ENCODE assay signal across 9 cellular contexts in the genomic region with DNA sequence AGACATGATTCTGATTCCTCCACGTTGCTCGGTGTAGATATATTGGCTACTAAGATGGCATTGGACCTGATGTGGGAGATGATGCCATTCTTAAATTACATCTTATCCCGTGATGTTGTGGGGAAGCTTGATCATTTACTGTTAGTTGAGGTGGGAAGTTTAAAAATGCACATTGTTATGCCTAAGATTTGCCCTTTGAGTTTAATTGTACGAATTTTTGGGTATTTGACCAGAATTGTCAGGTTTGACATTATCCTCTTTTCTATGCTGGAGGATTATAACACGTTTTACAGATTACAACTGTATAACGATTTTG. TPM values are rescaled to one million over a fixed set of nuclear protein-coding genes. Genes with fewer than 3 reads are reported as not detected.
DNase-seq lines count a peak whose midpoint lies in the region; ATAC-seq and TF ChIP-seq lines count a peak whose summit lies in the region.
"Had no signal": no experiment of that assay in that cellular context is flagged by ENCODE, and none has a peak within 500 bp of the region (broad histone marks: within the 10 kb centered on the region; RNA-seq: fewer than 3 reads in every experiment).

No MANE protein-coding gene starts in this region.

- peaks cover under 1% of the 10 kb centered on the region; the same call in 1 of the 2 replicates for H3K36me3 ChIP-seq in GM23338 (ENCODE audit: insufficient read depth)
- no peaks in the 10 kb centered on the region for H3K36me3 ChIP-seq in gastroesophageal sphincter
- peaks cover 5% of the 10 kb centered on the region for H3K36me3 ChIP-seq in skeletal muscle satellite cell (ENCODE audit: insufficient read depth, low read length)

- H3K9ac ChIP-seq in skeletal muscle satellite cell (ENCODE audit: low read depth, low read length) = peak overlapping the region; percentile 93

- TF ChIP-seq EP300 in gastroesophageal sphincter (IDR thresholded peaks at IDR 0.05) = no peak

- POLR2A ChIA-PET in WTC11 (lab: Charles Lee) = no interaction called here

- H3K9me3 ChIP-seq in gastroesophageal sphincter (no peaks in the 10 kb centered on the region), skeletal muscle satellite cell (replicated peaks; ENCODE audit: low read length) (no peaks in the 10 kb centered on the region)

- peaks cover 22% of the 10 kb centered on the region; the same call in 1 of the 2 replicates for H3F3A ChIP-seq in GM23338 (replicated peaks; ENCODE audit: low read depth)

- H3K27ac ChIP-seq in GM23338 (ENCODE audit: low read depth) (no peak overlapping the region), gastroesophageal sphincter (peak overlapping the region; percentile 94 to 99 (median 98))

- H3K36me3 Mint-ChIP-seq in GM23338 (ENCODE audit: low read depth) (peaks cover 12% of the 10 kb centered on the region; the same call in 2 of the 3 replicates), WTC11 (peaks cover 2% of the 10 kb centered on the region; the same call in 1 of the 2 replicates)

- H3K27me3 ChIP-seq in GM23338 (ENCODE audit: insufficient read depth) = no peaks in the 10 kb centered on the region
- H3K27me3 ChIP-seq in gastroesophageal sphincter = no peaks in the 10 kb centered on the region
- no peaks in the 10 kb centered on the region for H3K27me3 ChIP-seq in skeletal muscle satellite cell (ENCODE audit: control insufficient read depth, insufficient read depth, low read length)

- H3K27me3 Mint-ChIP-seq in GM23338 (ENCODE audit: insufficient read depth, low read depth, poor library complexity) = peaks cover 6% of the 10 kb centered on the region
- H3K27me3 Mint-ChIP-seq in WTC11 (ENCODE audit: low read depth) = no peaks in the 10 kb centered on the region

- H3K79me2 ChIP-seq in GM23338 (replicated peaks; ENCODE audit: insufficient read depth) = peaks cover 60% of the 10 kb centered on the region

- DNase-seq in GM23338 (ENCODE audit: low spot score) (no peak), WTC11 (ENCODE audit: low spot score) (no peak), NCI-H1436 treated with DMSO at 0.1 percent for 48 hours (lab: John Stamatoyannopoulos, UW) (no peak)
- DNase-seq in activated CD4-positive, CD25-positive, alpha-beta regulatory T cell treated with anti-CD3 and anti-CD28 coated beads, Interleukin-2, amount 50 U/mL, for 72 hours = no peak
- DNase-seq: GOT3 had no signal

- H3K4me1 Mint-ChIP-seq in GM23338 (peaks cover 50% of the 10 kb centered on the region), WTC11 (peaks cover 50% of the 10 kb centered on the region)

- H3K27ac Mint-ChIP-seq in GM23338 (no peak overlapping the region), WTC11 (peak overlapping the region; percentile 93; the same call in 1 of the 2 replicates)

- CTCF ChIA-PET in WTC11 (lab: Charles Lee) = interaction anchor here (0.5 to 2.9 kb wide), 3 partner anchors 26 to 726 kb away, joined by 3 to 20 read pairs (median 4); no protein-coding TSS in a partner anchor

- TF ChIP-seq CTCF in GM23338 (conservative IDR thresholded peaks at IDR 0.05; ENCODE audit: low read depth in 2 of 2) (no peak), WTC11 (IDR thresholded peaks at IDR 0.05) (no peak), gastroesophageal sphincter (IDR thresholded peaks at IDR 0.05) (no peak)

- H3K9me3 Mint-ChIP-seq in GM23338 = no peaks in the 10 kb centered on the region
- H3K9me3 Mint-ChIP-seq in WTC11 = no peaks in the 10 kb centered on the region

- H4K20me1 ChIP-seq in GM23338 (replicated peaks; ENCODE audit: insufficient read depth) = peaks cover 38% of the 10 kb centered on the region

- H3K4me3 ChIP-seq in GM23338 (peak overlapping the region; percentile 95), gastroesophageal sphincter (peak overlapping the region; percentile 58 to 82), skeletal muscle satellite cell (ENCODE audit: low read length) (peak overlapping the region; percentile 88)

- H3K4me3 Mint-ChIP-seq in GM23338 (peak overlapping the region; percentile 98), WTC11 (peak overlapping the region; percentile 98)

- ATAC-seq in GM23338 (no peak), WTC11 (no peak), gastroesophageal sphincter (no peak), GM18520 (IDR thresholded peaks at IDR 0.05; ENCODE audit: unreplicated experiment) (no peak), HG03565 (IDR thresholded peaks at IDR 0.05; ENCODE audit: unreplicated experiment) (no peak)

- H3K4me2 ChIP-seq in GM23338 = peak overlapping the region; percentile 95
- peak overlapping the region; percentile 89 for H3K4me2 ChIP-seq in skeletal muscle satellite cell (ENCODE audit: low read length)

- WGBS in gastroesophageal sphincter (ENCODE audit: low coverage in 1 of 2), 2 donors = 0 to 3% methylated on average over 1 to 6 of the region's 6 CpGs

- peaks cover 50% of the 10 kb centered on the region for H3K4me1 ChIP-seq in GM23338 (ENCODE audit: insufficient read depth)
- H3K4me1 ChIP-seq in gastroesophageal sphincter = peaks cover 0 to 75% (median 16%) of the 10 kb centered on the region in 3 donors
- H3K4me1 ChIP-seq in skeletal muscle satellite cell (ENCODE audit: control insufficient read depth, insufficient read depth, low read length) = peaks cover 38% of the 10 kb centered on the region

- TF ChIP-seq POLR2A in gastroesophageal sphincter (IDR thresholded peaks at IDR 0.05) = no peak

- no peaks in the 10 kb centered on the region for H3K9me2 ChIP-seq in GM23338 (ENCODE audit: insufficient read depth)

- no peak overlapping the region for H2AFZ ChIP-seq in GM23338

TF ChIP-seq in WTC11, 78 proteins besides CTCF, POLR2A, EP300 and RAD21 (continues in another document):
- TF ChIP-seq, protein P1, sequence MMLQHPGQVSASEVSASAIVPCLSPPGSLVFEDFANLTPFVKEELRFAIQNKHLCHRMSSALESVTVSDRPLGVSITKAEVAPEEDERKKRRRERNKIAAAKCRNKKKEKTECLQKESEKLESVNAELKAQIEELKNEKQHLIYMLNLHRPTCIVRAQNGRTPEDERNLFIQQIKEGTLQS (CRISPR knock-in tag; conservative IDR thresholded peaks at IDR 0.05) = no peak
- no peak for TF ChIP-seq EMX1 (CRISPR knock-in tag; IDR thresholded peaks at IDR 0.05)
- no peak for TF ChIP-seq FOXJ3 (CRISPR knock-in tag; IDR thresholded peaks at IDR 0.05; ENCODE audit: borderline replicate concordance)
- no peak for TF ChIP-seq GTF2I (CRISPR knock-in tag; conservative IDR thresholded peaks at IDR 0.05)
- TF ChIP-seq, protein P2, sequence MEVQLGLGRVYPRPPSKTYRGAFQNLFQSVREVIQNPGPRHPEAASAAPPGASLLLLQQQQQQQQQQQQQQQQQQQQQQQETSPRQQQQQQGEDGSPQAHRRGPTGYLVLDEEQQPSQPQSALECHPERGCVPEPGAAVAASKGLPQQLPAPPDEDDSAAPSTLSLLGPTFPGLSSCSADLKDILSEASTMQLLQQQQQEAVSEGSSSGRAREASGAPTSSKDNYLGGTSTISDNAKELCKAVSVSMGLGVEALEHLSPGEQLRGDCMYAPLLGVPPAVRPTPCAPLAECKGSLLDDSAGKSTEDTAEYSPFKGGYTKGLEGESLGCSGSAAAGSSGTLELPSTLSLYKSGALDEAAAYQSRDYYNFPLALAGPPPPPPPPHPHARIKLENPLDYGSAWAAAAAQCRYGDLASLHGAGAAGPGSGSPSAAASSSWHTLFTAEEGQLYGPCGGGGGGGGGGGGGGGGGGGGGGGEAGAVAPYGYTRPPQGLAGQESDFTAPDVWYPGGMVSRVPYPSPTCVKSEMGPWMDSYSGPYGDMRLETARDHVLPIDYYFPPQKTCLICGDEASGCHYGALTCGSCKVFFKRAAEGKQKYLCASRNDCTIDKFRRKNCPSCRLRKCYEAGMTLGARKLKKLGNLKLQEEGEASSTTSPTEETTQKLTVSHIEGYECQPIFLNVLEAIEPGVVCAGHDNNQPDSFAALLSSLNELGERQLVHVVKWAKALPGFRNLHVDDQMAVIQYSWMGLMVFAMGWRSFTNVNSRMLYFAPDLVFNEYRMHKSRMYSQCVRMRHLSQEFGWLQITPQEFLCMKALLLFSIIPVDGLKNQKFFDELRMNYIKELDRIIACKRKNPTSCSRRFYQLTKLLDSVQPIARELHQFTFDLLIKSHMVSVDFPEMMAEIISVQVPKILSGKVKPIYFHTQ (CRISPR knock-in tag; IDR thresholded peaks at IDR 0.05) = no peak
- no peak for TF ChIP-seq ZNF263 (CRISPR knock-in tag; IDR thresholded peaks at IDR 0.05; ENCODE audit: low read depth)
- TF ChIP-seq, protein P3, sequence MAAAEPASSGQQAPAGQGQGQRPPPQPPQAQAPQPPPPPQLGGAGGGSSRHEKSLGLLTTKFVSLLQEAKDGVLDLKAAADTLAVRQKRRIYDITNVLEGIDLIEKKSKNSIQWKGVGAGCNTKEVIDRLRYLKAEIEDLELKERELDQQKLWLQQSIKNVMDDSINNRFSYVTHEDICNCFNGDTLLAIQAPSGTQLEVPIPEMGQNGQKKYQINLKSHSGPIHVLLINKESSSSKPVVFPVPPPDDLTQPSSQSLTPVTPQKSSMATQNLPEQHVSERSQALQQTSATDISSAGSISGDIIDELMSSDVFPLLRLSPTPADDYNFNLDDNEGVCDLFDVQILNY (CRISPR knock-in tag; IDR thresholded peaks at IDR 0.05) = no peak
- no peak for TF ChIP-seq ZNF232 (CRISPR knock-in tag; IDR thresholded peaks at IDR 0.05)
- TF ChIP-seq, protein P4, sequence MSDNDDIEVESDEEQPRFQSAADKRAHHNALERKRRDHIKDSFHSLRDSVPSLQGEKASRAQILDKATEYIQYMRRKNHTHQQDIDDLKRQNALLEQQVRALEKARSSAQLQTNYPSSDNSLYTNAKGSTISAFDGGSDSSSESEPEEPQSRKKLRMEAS (CRISPR knock-in tag; IDR thresholded peaks at IDR 0.05) = no peak
- TF ChIP-seq, protein P5, sequence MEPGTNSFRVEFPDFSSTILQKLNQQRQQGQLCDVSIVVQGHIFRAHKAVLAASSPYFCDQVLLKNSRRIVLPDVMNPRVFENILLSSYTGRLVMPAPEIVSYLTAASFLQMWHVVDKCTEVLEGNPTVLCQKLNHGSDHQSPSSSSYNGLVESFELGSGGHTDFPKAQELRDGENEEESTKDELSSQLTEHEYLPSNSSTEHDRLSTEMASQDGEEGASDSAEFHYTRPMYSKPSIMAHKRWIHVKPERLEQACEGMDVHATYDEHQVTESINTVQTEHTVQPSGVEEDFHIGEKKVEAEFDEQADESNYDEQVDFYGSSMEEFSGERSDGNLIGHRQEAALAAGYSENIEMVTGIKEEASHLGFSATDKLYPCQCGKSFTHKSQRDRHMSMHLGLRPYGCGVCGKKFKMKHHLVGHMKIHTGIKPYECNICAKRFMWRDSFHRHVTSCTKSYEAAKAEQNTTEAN (CRISPR knock-in tag; IDR thresholded peaks at IDR 0.05) = no peak

RNA-seq across cellular contexts. Expression of a gene that starts 1.6 kb away (rescaled TPM):
- total RNA-seq in GM23338 (2014; rRNA removed; shearing (Covaris generic)) = 82.0 and 82.4 TPM in 2 replicates
- polyA plus RNA-seq in GM23338 (2016; fragmentation: Nextera tagmentation; extraction: Ambion mirVana) = 11.6 and 13.0 TPM in 2 replicates
- 59.7 to 64.8 TPM (median 62.4 TPM) in 3 replicates for total RNA-seq in WTC11 (2021)
- 10 to 100 TPM; 64.8 to 71.7 (median 67.5) TPM for total RNA-seq in gastroesophageal sphincter
- total RNA-seq in skeletal muscle satellite cell (2012; rRNA removed) = 36.7 and 42.8 TPM in 2 replicates

RNA-seq across cellular contexts. Expression of a gene that starts 49.6 kb away (rescaled TPM):
- 69.5 and 87.4 TPM in 2 replicates for total RNA-seq in GM23338 (2014; rRNA removed; shearing (Covaris generic))
- polyA plus RNA-seq in GM23338 (2016; fragmentation: Nextera tagmentation; extraction: Ambion mirVana) = 20.0 and 20.7 TPM in 2 replicates
- total RNA-seq in WTC11 (2021) (50.2 to 52.2 TPM (median 50.8 TPM) in 3 replicates), gastroesophageal sphincter (10 to 100 TPM in 3 of 4 donors, 1 to 10 TPM in 1; 6.1 to 14.9 (median 13.3) TPM)
- total RNA-seq in skeletal muscle satellite cell (2012; rRNA removed) = 20.0 and 23.8 TPM in 2 replicates
